Comparison of ENCODE assay signal across 1 cellular context in the genomic region with DNA sequence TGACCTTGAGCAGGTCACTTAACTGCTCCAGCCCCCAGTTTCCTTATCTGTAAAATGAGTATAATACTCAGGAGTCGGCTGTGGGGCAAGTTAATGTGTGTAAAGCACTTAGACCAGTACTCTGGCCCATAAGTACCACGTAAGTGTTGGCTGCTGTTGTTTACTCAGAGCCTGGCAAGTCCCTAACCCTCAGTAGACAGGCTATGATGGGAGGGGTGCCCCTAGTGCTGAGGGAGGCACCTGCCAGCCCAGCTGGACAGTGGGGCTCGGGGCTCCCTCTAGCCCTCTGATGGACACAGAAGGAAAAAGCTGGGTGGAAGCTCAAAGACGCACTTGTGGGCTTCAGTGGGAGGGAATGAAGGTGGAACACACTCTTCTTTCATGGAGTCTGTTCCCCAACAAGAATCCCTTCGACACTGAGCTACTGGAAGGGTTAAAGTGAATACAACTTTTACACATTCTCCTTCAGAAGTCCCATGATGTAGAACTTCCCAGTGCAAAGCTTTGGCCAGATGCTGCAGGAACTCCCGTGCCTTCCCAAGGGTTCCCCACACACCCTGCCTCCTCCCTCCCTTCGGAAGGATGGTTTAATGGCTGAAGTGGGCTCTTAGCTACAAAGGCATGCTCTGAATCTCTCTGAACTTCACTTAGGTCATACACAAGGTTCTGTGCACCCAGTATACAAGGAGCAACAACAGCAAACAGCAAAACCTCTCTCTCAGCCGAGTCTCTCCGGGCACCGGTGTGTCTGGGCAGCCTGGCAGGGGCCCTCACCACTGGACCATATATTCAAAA.
TF ChIP-seq lines count a peak whose summit lies in the region.

No MANE protein-coding gene starts in this region.

TF ChIP-seq in K562, 482 proteins besides CTCF, POLR2A, EP300 and RAD21 (continued from another document):
- TF ChIP-seq, protein P1, sequence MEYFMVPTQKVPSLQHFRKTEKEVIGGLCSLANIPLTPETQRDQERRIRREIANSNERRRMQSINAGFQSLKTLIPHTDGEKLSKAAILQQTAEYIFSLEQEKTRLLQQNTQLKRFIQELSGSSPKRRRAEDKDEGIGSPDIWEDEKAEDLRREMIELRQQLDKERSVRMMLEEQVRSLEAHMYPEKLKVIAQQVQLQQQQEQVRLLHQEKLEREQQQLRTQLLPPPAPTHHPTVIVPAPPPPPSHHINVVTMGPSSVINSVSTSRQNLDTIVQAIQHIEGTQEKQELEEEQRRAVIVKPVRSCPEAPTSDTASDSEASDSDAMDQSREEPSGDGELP (CRISPR knock-in tag; IDR thresholded peaks at IDR 0.05; ENCODE audit: borderline replicate concordance): peak; percentile 47; the same call in 1 of the 2 replicates
- peak; percentile 54; the same call in 1 of the 2 replicates for TF ChIP-seq ESRRA (IDR thresholded peaks at IDR 0.05; ENCODE audit: borderline replicate concordance, low read depth)
